ENCODE assay signal across 8 cellular contexts in the genomic region with DNA sequence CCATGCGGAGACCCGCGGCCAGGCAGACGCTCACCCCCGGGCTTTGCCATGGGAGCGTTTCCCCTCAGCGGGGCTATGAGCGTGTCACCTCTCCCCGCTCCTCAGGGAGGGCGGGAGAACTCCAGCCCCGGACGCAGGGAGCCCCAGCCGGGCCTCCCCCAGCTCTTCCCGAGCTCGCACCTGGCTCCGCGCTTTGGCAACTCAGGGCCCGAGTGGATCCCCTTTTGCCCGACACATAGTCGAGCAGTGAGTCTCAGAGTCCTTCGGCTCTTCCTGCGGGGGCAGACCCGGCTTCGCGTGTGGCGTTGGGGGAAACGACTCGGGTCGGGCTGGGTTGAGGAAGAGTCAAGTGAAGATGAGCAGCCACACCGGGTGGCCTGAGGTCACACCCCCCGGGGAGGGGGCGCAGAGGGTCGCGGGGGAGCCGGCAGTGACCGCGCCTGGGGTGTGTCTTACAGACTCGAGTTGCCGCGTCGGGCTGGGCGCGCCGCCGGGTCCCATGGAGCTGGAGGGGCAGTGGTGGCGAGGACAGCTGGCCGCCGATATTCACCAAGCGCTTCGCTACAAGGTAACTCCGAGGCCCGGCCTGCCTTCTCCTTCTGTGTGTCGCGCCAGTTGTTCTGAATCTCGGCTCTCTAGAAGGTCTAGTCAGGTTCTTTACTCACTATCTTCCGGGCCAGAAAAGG. TPM values are rescaled to one million over a fixed set of nuclear protein-coding genes. Genes with fewer than 3 reads are reported as not detected.
A peak's percentile ranks its signal among the peaks of the same experiment; 100 is the strongest.
DNase-seq lines count a peak whose midpoint lies in the region; ATAC-seq, FAIRE-seq and TF ChIP-seq lines count a peak whose summit lies in the region.

No MANE protein-coding gene starts in this region.

- POLR2A ChIA-PET in GM12878 (lab: Charles Lee), result interaction anchor here (0.9 kb wide), 1 partner anchor 94 kb away, joined by 3 read pairs; no protein-coding TSS in a partner anchor

- H3K4me1 ChIP-seq in GM12878 (ENCODE audit: control insufficient read depth, insufficient read depth, low read length) (peaks cover 11% of the 10 kb centered on the region), iPS DF 6.9 (ENCODE audit: control insufficient read depth, insufficient read depth, low read length) (no peaks in the 10 kb centered on the region; the same call in 1 of the 2 replicates), sigmoid colon (peaks cover 0 to 21% (median 10%) of the 10 kb centered on the region in 4 donors)

- SMC1A ChIA-PET in GM12878 (lab: Charles Lee; ENCODE audit: uncharacterized antibody, unreplicated experiment), result interaction anchor here (1.0 to 2.2 kb wide), 2 partner anchors 39 to 46 kb away, joined by 3 to 4 read pairs; no protein-coding TSS in a partner anchor

- H3K27ac ChIP-seq in GM12878 (ENCODE audit: control insufficient read depth, insufficient read depth), result peak overlapping the region; percentile 74
- no peak overlapping the region for H3K27ac ChIP-seq in iPS DF 6.9 (ENCODE audit: low read length)
- peak overlapping the region; percentile 83 to 93 (median 88) for H3K27ac ChIP-seq in sigmoid colon

- under 1% methylated on average over 56 of the region's 56 CpGs for WGBS in GM12878 (ENCODE audit: insufficient coverage, insufficient replicate concordance, low lambda C conversion rate, missing lambda C conversion rate)
- WGBS in iPS DF 6.9 (ENCODE audit: insufficient coverage, insufficient read length), result no CpG with 5 or more reads among the region's 56 CpGs
- WGBS in sigmoid colon, 2 donors, result 0 to 1% methylated on average over 56 of the region's 56 CpGs

- peak overlapping the region; percentile 83 for H3K9ac ChIP-seq in GM12878 (ENCODE audit: control insufficient read depth, insufficient read depth, low read length)

- H3K27ac Mint-ChIP-seq in T-helper 2 cell treated with Interferon-gamma antibody and Interleukin-4, amounts not matched to agents 5 μg/mL and 100 μg/mL, for 36 hours, result peak overlapping the region; percentile 89

- peak overlapping the region; percentile 90 for H2AFZ ChIP-seq in GM12878 (ENCODE audit: control insufficient read depth, low read depth, low read length)

- peaks cover 33% of the 10 kb centered on the region for H3K4me1 Mint-ChIP-seq in T-helper 2 cell treated with Interferon-gamma antibody and Interleukin-4, amounts not matched to agents 5 μg/mL and 100 μg/mL, for 36 hours (ENCODE audit: low read depth)

- peak; percentile 41 for ATAC-seq in GM21825 (IDR thresholded peaks at IDR 0.05; ENCODE audit: unreplicated experiment)
- peak; percentile 58 for ATAC-seq in GM12878

- peak overlapping the region; percentile 98 for H3K4me2 ChIP-seq in GM12878 (ENCODE audit: control insufficient read depth, insufficient read depth)

- in situ Hi-C loops in GM12878 (cut with MboI), result no loop called here

- RAD21 ChIA-PET in GM12878 (lab: Charles Lee; ENCODE audit: unreplicated experiment), result interaction anchor here (0.6 to 1.9 kb wide), 4 partner anchors 27 to 248 kb away, joined by 3 to 5 read pairs (median 4); no protein-coding TSS in a partner anchor

- H4K20me1 ChIP-seq in GM12878 (ENCODE audit: control insufficient read depth, insufficient read depth), result no peaks in the 10 kb centered on the region

- peak overlapping the region; percentile 92 for H3K4me3 Mint-ChIP-seq in T-helper 2 cell treated with Interferon-gamma antibody and Interleukin-4, amounts not matched to agents 5 μg/mL and 100 μg/mL, for 36 hours

- TF ChIP-seq RAD21 in GM12878 (IDR thresholded peaks at IDR 0.05; ENCODE audit: insufficient read depth, low read depth, low read length), result no peak

- peaks cover 31% of the 10 kb centered on the region for H3K36me3 Mint-ChIP-seq in T-helper 2 cell treated with Interferon-gamma antibody and Interleukin-4, amounts not matched to agents 5 μg/mL and 100 μg/mL, for 36 hours (ENCODE audit: low read depth)

- TF ChIP-seq EP300 in GM12878 (IDR thresholded peaks at IDR 0.05; ENCODE audit: borderline replicate concordance in 1 of 2, control insufficient read depth in 1 of 2, low read depth in 2 of 2, low read length in 2 of 2) (no peak), sigmoid colon (IDR thresholded peaks at IDR 0.05) (no peak)

- H3K4me3 ChIP-seq in GM08714 (ENCODE audit: low read length) (peak overlapping the region; percentile 88), GM12878 (peak overlapping the region; percentile 95), iPS DF 6.9 (ENCODE audit: low read length) (peak overlapping the region; percentile 75), sigmoid colon (peak overlapping the region; percentile 65 to 79 (median 70))

- DNase-seq in KG1 (lab: John Stamatoyannopoulos, UW) (peak; percentile 46), GM12878 (ENCODE audit: low read depth, low spot score) (no peak), iPS DF 6.9 (ENCODE audit: low read depth, low spot score) (no peak), sigmoid colon (peak; percentile 74), NCI-H2029 (lab: John Stamatoyannopoulos, UW) (no peak)
- DNase-seq in T-helper 2 cell treated with Interferon-gamma antibody and Interleukin-4, amounts not matched to agents 5 μg/mL and 100 μg/mL, for 36 hours (ENCODE audit: low spot score), result peak; percentile 46

- intact Hi-C loops in GM12878 (cut with micrococcal nuclease; ENCODE audit: unreplicated experiment), result loop anchor here (1.0 to 10.0 kb wide), 2 partner anchors 251 to 350 kb away; no protein-coding TSS in a partner anchor
- intact Hi-C loops in sigmoid colon (cut with DNase I), result loop anchor here (1.0 to 2.0 kb wide), 3 partner anchors 47 to 135 kb away; a partner anchor contains a TSS

- H3K9me3 ChIP-seq in GM12878 (replicated peaks; ENCODE audit: control insufficient read depth, insufficient read depth, low read length) (no peaks in the 10 kb centered on the region), iPS DF 6.9 (ENCODE audit: control insufficient read depth, insufficient read depth, low read length) (no peaks in the 10 kb centered on the region), sigmoid colon (no peaks in the 10 kb centered on the region)

- H3K79me2 ChIP-seq in GM12878 (ENCODE audit: control insufficient read depth, insufficient read depth, low read length), result peaks cover 55% of the 10 kb centered on the region

- peak; percentile 18 for TF ChIP-seq POLR2A in GM12878 (IDR thresholded peaks at IDR 0.05; ENCODE audit: low read depth, low read length)
- no peak for TF ChIP-seq POLR2A in sigmoid colon (IDR thresholded peaks at IDR 0.05)

- CTCF ChIA-PET in GM12878 (lab: Yijun Ruan, JAX), result interaction anchor here (0.6 to 1.8 kb wide), 5 partner anchors 27 to 760 kb away, joined by 3 to 5 read pairs (median 3); a partner anchor contains a TSS

- no peaks in the 10 kb centered on the region for H3K9me3 Mint-ChIP-seq in T-helper 2 cell treated with Interferon-gamma antibody and Interleukin-4, amounts not matched to agents 5 μg/mL and 100 μg/mL, for 36 hours

- FAIRE-seq in GM12878 (lab: Jason Lieb, UNC), result no peak

- H3K36me3 ChIP-seq in GM12878 (ENCODE audit: control insufficient read depth in 2 of 2, insufficient read depth in 2 of 2, low read length in 1 of 2), result peaks cover 0 to 2% of the 10 kb centered on the region in 2 experiments; a peak in 2 of 4 replicates
- no peaks in the 10 kb centered on the region for H3K36me3 ChIP-seq in iPS DF 6.9 (ENCODE audit: control insufficient read depth, insufficient read depth, low read length)
- H3K36me3 ChIP-seq in sigmoid colon, result no peaks in the 10 kb centered on the region

- H3K27me3 Mint-ChIP-seq in T-helper 2 cell treated with Interferon-gamma antibody and Interleukin-4, amounts not matched to agents 5 μg/mL and 100 μg/mL, for 36 hours (ENCODE audit: low read depth), result peaks cover under 1% of the 10 kb centered on the region

- no TSS peak for BruUV-seq in GM12878 (replicated peaks; lab: Mats Ljungman, UMichigan)

- H3K27me3 ChIP-seq in GM12878 (replicated peaks in 1 of 2; ENCODE audit: control insufficient read depth in 2 of 2, insufficient read depth in 2 of 2, low read length in 1 of 2), result no peaks in the 10 kb centered on the region
- H3K27me3 ChIP-seq in iPS DF 6.9 (ENCODE audit: control insufficient read depth, insufficient read depth, low read length), result no peaks in the 10 kb centered on the region; the same call in none of the 2 replicates
- H3K27me3 ChIP-seq in sigmoid colon, result no peaks in the 10 kb centered on the region

- TF ChIP-seq CTCF in GM12878 (IDR thresholded peaks at IDR 0.05 in 2 of 3, conservative IDR thresholded peaks at IDR 0.05 in 1 of 3; ENCODE audit: control insufficient read depth in 2 of 3, extremely low read depth in 1 of 3, insufficient read depth in 1 of 3, low read depth in 3 of 3, low read length in 3 of 3), result no peak
- TF ChIP-seq CTCF in sigmoid colon (IDR thresholded peaks at IDR 0.05), result no peak

TF ChIP-seq in GM12878, 131 proteins besides CTCF, POLR2A, EP300 and RAD21 (continues in another document):
- TF ChIP-seq EGR1 (IDR thresholded peaks at IDR 0.05; ENCODE audit: borderline replicate concordance in 1 of 2, low read depth in 2 of 2, low read length in 2 of 2), result peak in 1 of 2 experiments; percentile 48; a peak in 1 of 3 replicates
- TF ChIP-seq CREM (IDR thresholded peaks at IDR 0.05; ENCODE audit: low read depth), result no peak

RNA-seq across cellular contexts. Expression of a gene that starts 0.7 kb away (rescaled TPM):
- 7.7 and 8.4 TPM in 2 replicates for total RNA-seq in GM12878 (2013; cell fraction: nucleolus; rRNA removed)
- total RNA-seq in GM12878 (2014; rRNA removed) (4.6 and 5.8 TPM in 2 replicates), GM12878 (2014; rRNA removed; fragmentation: Illumina TruSeq; extraction: Trizol) (6.4 and 6.6 TPM in 2 replicates), GM12878 (2021) (6.1 and 6.6 TPM in 2 replicates), sigmoid colon (1 to 10 TPM; 3.3 to 6.4 (median 4.6) TPM)
- 1.9 TPM for polyA plus RNA-seq in GM12878 (2011; ENCODE audit: low read depth)
- polyA plus RNA-seq in GM12878 (2011; rRNA removed) (7.2 and 7.7 TPM in 2 replicates), GM12878 (2014; fragmentation: Illumina TruSeq; extraction: Trizol) (7.1 and 8.1 TPM in 2 replicates), GM12878 (2014; fragmentation: Nextera tagmentation; extraction: Ambion mirVana) (1 to 10 TPM in 1 of 2 experiments, under 1 TPM in 1; 0.56 to 1.5 TPM), GM12878 (2014; rRNA removed) (5.5 and 6.7 TPM in 2 replicates), GM12878 (2016; fragmentation: Nextera tagmentation; extraction: Ambion mirVana) (1 to 10 TPM; 7.7 to 8.8 TPM), sigmoid colon (1 to 10 TPM; 1.8 to 3.5 (median 2.8) TPM)
- polyA plus RNA-seq in GM12878 (2011; cell fraction: cytosol; rRNA removed), result 4.6 and 5.5 TPM in 2 replicates
- 6.9 and 8.3 TPM in 2 replicates for polyA plus RNA-seq in GM12878 (2011; cell fraction: nucleus; rRNA removed)
- 2.5 and 3.2 TPM in 2 replicates for polyA plus RNA-seq in GM12878 (2012)
- polyA minus RNA-seq in GM12878 (2011; rRNA and poly(A)+ RNA removed), result 7.5 and 18.1 TPM in 2 replicates
- 3.2 and 4.4 TPM in 2 replicates for polyA minus RNA-seq in GM12878 (2011; cell fraction: cytosol; rRNA and poly(A)+ RNA removed)
- polyA minus RNA-seq in GM12878 (2011; cell fraction: nucleus; rRNA and poly(A)+ RNA removed), result 4.2 and 7.9 TPM in 2 replicates

Comparison
In these comparisons a context has a peak if more than half of its experiments do, and no peak if none do; other contexts are left out.
1. DNase-seq: peak in KG1 (single experiment), T-helper 2 cell treated with Interferon-gamma antibody and Interleukin-4, amounts not matched to agents 5 μg/mL and 100 μg/mL, for 36 hours (single experiment) and sigmoid colon (single experiment); none in GM12878 (single experiment), iPS DF 6.9 (single experiment) and NCI-H2029 (single experiment).
2. Peak in every context shown above with its lines, with median percentiles within 50 percentile points of each other: H3K4me3 ChIP-seq.